Comparison of ENCODE assay signal across 1 cellular context in the genomic region with DNA sequence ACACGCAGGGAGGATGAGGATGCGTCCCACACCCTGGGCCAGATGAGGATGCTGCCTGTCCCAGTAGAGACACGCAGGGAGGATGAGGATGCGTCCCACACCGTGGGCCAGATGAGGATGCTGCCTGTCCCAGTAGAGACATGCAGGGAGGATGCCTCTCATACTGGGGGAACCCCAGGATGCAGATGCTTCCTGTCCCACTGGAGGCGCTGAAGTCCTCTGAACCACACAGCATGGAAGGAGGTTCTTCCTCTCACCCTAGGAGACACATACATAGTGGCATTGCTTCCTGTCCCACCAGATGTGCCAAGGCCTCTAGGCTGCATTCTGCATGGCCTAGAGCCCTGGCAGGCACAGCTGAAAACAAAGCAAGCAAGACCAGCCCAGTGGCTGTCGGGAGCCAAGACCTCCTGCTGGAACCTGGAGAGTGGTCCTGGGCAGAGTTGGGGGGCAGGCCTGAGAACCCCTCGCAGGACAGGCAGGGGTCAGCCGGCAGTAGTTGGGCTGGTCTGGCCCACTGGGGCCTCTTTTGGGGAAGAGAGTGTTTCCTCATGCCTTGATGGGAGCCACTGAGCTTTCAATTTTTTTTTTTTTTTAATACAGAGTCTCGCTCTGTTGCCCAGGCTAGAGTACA.
TF ChIP-seq lines count a peak whose summit lies in the region.

No MANE protein-coding gene starts in this region.

TF ChIP-seq in GM12878, 131 proteins besides CTCF, POLR2A, EP300 and RAD21:
- TF ChIP-seq, protein P1, sequence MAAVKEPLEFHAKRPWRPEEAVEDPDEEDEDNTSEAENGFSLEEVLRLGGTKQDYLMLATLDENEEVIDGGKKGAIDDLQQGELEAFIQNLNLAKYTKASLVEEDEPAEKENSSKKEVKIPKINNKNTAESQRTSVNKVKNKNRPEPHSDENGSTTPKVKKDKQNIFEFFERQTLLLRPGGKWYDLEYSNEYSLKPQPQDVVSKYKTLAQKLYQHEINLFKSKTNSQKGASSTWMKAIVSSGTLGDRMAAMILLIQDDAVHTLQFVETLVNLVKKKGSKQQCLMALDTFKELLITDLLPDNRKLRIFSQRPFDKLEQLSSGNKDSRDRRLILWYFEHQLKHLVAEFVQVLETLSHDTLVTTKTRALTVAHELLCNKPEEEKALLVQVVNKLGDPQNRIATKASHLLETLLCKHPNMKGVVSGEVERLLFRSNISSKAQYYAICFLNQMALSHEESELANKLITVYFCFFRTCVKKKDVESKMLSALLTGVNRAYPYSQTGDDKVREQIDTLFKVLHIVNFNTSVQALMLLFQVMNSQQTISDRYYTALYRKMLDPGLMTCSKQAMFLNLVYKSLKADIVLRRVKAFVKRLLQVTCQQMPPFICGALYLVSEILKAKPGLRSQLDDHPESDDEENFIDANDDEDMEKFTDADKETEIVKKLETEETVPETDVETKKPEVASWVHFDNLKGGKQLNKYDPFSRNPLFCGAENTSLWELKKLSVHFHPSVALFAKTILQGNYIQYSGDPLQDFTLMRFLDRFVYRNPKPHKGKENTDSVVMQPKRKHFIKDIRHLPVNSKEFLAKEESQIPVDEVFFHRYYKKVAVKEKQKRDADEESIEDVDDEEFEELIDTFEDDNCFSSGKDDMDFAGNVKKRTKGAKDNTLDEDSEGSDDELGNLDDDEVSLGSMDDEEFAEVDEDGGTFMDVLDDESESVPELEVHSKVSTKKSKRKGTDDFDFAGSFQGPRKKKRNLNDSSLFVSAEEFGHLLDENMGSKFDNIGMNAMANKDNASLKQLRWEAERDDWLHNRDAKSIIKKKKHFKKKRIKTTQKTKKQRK (IDR thresholded peaks at IDR 0.05; ENCODE audit: low read depth, low read length) = no peak
- TF ChIP-seq SIN3A (IDR thresholded peaks at IDR 0.05; ENCODE audit: low read depth, low read length) = no peak
